In genomic region chr12:12064596-12064995, GRCh38 we compare ENCODE assay signal across 31 cellular contexts. TPM values are rescaled to one million over a fixed set of nuclear protein-coding genes. Genes with fewer than 3 reads are reported as not detected.
"Had no signal": no experiment of that assay in that cellular context is flagged by ENCODE, and none has a peak within 500 bp of the region (broad histone marks: within the 10 kb centered on the region; RNA-seq: fewer than 3 reads in every experiment).

No MANE protein-coding gene starts in this region.

- H3K9me3 ChIP-seq: esophagus muscularis mucosa, gastrocnemius medialis had no signal

- H3K36me3 ChIP-seq: brain microvascular endothelial cell, esophagus muscularis mucosa, gastrocnemius medialis had no signal

- H3K27ac Mint-ChIP-seq: activated CD4-positive, alpha-beta memory T cell treated with anti-CD3 and anti-CD28 coated beads, Interleukin-2, amount 10 ng/mL, durations not matched to agents 7 days and 5 days; activated CD4-positive, alpha-beta T cell treated with anti-CD3 and anti-CD28 coated beads, Interleukin-2, amount 10 ng/mL, durations not matched to agents 7 days and 5 days; activated naive CD4-positive, alpha-beta T cell treated with anti-CD3 and anti-CD28 coated beads, Interleukin-2, amount 10 ng/mL, durations not matched to agents 7 days and 5 days; activated naive CD4-positive, alpha-beta T cell treated with anti-CD3 and anti-CD28 coated beads, Interleukin-2, amount 50 U/mL, for 72 hours; activated T-cell treated with anti-CD3 and anti-CD28 coated beads, Interleukin-2, amount 50 U/mL, for 24 hours; activated T-cell treated with anti-CD3 and anti-CD28 coated beads, Interleukin-2, amount 50 U/mL, for 72 hours; dendritic cell treated with granulocyte-macrophage colony-stimulating factor and Interleukin-4, amounts not matched to agents 40 ng/mL and 50 ng/mL, for 4 days had no signal

- H3K4me1 ChIP-seq: esophagus muscularis mucosa, foreskin keratinocyte, gastrocnemius medialis had no signal

- H3K4me3 ChIP-seq: coronary artery, dorsolateral prefrontal cortex, esophagus muscularis mucosa, gastrocnemius medialis had no signal

- H3K27ac ChIP-seq: brain microvascular endothelial cell, coronary artery, dorsolateral prefrontal cortex, esophagus muscularis mucosa, foreskin keratinocyte, gastrocnemius medialis had no signal

- DNase-seq: activated CD4-positive, alpha-beta memory T cell treated with anti-CD3 and anti-CD28 coated beads, Interleukin-2, amount 10 ng/mL, durations not matched to agents 7 days and 5 days; activated CD4-positive, alpha-beta T cell treated with anti-CD3 and anti-CD28 coated beads for 1 hour; activated CD4-positive, alpha-beta T cell treated with anti-CD3 and anti-CD28 coated beads for 4 hours; activated CD4-positive, alpha-beta T cell treated with anti-CD3 and anti-CD28 coated beads, Interleukin-2, amount 10 ng/mL, durations not matched to agents 7 days and 5 days; activated CD4-positive, alpha-beta T cell treated with anti-CD3 and anti-CD28 coated beads, Interleukin-2, amount 50 U/mL, for 4 hours; activated CD8-positive, alpha-beta memory T cell treated with anti-CD3 and anti-CD28 coated beads, Interleukin-2, amount 50 U/mL, for 48 hours; activated gamma-delta T cell; activated naive CD4-positive, alpha-beta T cell; activated naive CD4-positive, alpha-beta T cell treated with anti-CD3 and anti-CD28 coated beads, Interleukin-2, amount 10 ng/mL, durations not matched to agents 7 days and 5 days; activated T-cell treated with anti-CD3 and anti-CD28 coated beads for 4 hours; activated T-cell treated with anti-CD3 and anti-CD28 coated beads, Interleukin-2, amount 50 U/mL, for 24 hours; activated T-cell treated with anti-CD3 and anti-CD28 coated beads, Interleukin-2, amount 50 U/mL, for 72 hours; amniotic stem cell; anterior cingulate cortex; brain microvascular endothelial cell; dorsolateral prefrontal cortex; effector memory CD4-positive, alpha-beta T cell; erythroblast; foreskin keratinocyte; gastrocnemius medialis; glutamatergic neuron; T-helper 2 cell had no signal

- H3K4me3 Mint-ChIP-seq: activated CD4-positive, alpha-beta memory T cell treated with anti-CD3 and anti-CD28 coated beads, Interleukin-2, amount 10 ng/mL, durations not matched to agents 7 days and 5 days; activated CD4-positive, alpha-beta T cell treated with anti-CD3 and anti-CD28 coated beads, Interleukin-2, amount 10 ng/mL, durations not matched to agents 7 days and 5 days; activated naive CD4-positive, alpha-beta T cell treated with anti-CD3 and anti-CD28 coated beads, Interleukin-2, amount 10 ng/mL, durations not matched to agents 7 days and 5 days; activated T-cell treated with anti-CD3 and anti-CD28 coated beads, Interleukin-2, amount 50 U/mL, for 24 hours; activated T-cell treated with anti-CD3 and anti-CD28 coated beads, Interleukin-2, amount 50 U/mL, for 72 hours; central memory CD8-positive, alpha-beta T cell; dendritic cell treated with granulocyte-macrophage colony-stimulating factor and Interleukin-4, amounts not matched to agents 40 ng/mL and 50 ng/mL, for 4 days had no signal

- H3K27me3 ChIP-seq: dorsolateral prefrontal cortex, esophagus muscularis mucosa, gastrocnemius medialis had no signal

- H3K9me3 Mint-ChIP-seq: activated CD4-positive, alpha-beta memory T cell treated with anti-CD3 and anti-CD28 coated beads, Interleukin-2, amount 10 ng/mL, durations not matched to agents 7 days and 5 days; activated CD4-positive, alpha-beta T cell treated with anti-CD3 and anti-CD28 coated beads, Interleukin-2, amount 10 ng/mL, durations not matched to agents 7 days and 5 days; activated naive CD4-positive, alpha-beta T cell treated with anti-CD3 and anti-CD28 coated beads, Interleukin-2, amount 10 ng/mL, durations not matched to agents 7 days and 5 days; activated naive CD4-positive, alpha-beta T cell treated with anti-CD3 and anti-CD28 coated beads, Interleukin-2, amount 50 U/mL, for 72 hours; activated T-cell treated with anti-CD3 and anti-CD28 coated beads, Interleukin-2, amount 50 U/mL, for 24 hours; activated T-cell treated with anti-CD3 and anti-CD28 coated beads, Interleukin-2, amount 50 U/mL, for 72 hours; central memory CD8-positive, alpha-beta T cell; dendritic cell treated with granulocyte-macrophage colony-stimulating factor and Interleukin-4, amounts not matched to agents 40 ng/mL and 50 ng/mL, for 4 days had no signal

- H3K36me3 Mint-ChIP-seq: activated naive CD4-positive, alpha-beta T cell treated with anti-CD3 and anti-CD28 coated beads, Interleukin-2, amount 10 ng/mL, durations not matched to agents 7 days and 5 days; activated naive CD4-positive, alpha-beta T cell treated with anti-CD3 and anti-CD28 coated beads, Interleukin-2, amount 50 U/mL, for 72 hours had no signal

- H3K4me1 Mint-ChIP-seq: activated CD4-positive, alpha-beta memory T cell treated with anti-CD3 and anti-CD28 coated beads, Interleukin-2, amount 10 ng/mL, durations not matched to agents 7 days and 5 days; activated naive CD4-positive, alpha-beta T cell treated with anti-CD3 and anti-CD28 coated beads, Interleukin-2, amount 10 ng/mL, durations not matched to agents 7 days and 5 days; central memory CD8-positive, alpha-beta T cell had no signal

- H3K27me3 Mint-ChIP-seq: activated CD4-positive, alpha-beta T cell treated with anti-CD3 and anti-CD28 coated beads, Interleukin-2, amount 10 ng/mL, durations not matched to agents 7 days and 5 days had no signal

- ATAC-seq: activated naive CD4-positive, alpha-beta T cell treated with anti-CD3 and anti-CD28 coated beads, Interleukin-2, amount 50 U/mL, for 72 hours; activated T-cell treated with anti-CD3 and anti-CD28 coated beads, Interleukin-2, amount 50 U/mL, for 72 hours; foreskin keratinocyte; gastrocnemius medialis had no signal

RNA-seq across cellular contexts. Expression of gene BCL2L14, which starts 6.1 kb away (rescaled TPM):
- total RNA-seq: astrocyte, bronchial epithelial cell, cardiac septum, cerebellum, esophagus muscularis mucosa, foreskin keratinocyte, gastrocnemius medialis had no signal
- polyA plus RNA-seq: foreskin keratinocyte had no signal
